13 cellular contexts compared by ENCODE assay signal in genomic region chr5:140324834-140325195, GRCh38. TPM values are rescaled to one million over a fixed set of nuclear protein-coding genes. Genes with fewer than 3 reads are reported as not detected.
DNase-seq lines count a peak whose midpoint lies in the region; ATAC-seq lines count a peak whose summit lies in the region.
"Had no signal": no experiment of that assay in that cellular context is flagged by ENCODE, and none has a peak within 500 bp of the region (broad histone marks: within the 10 kb centered on the region; RNA-seq: fewer than 3 reads in every experiment).

No MANE protein-coding gene starts in this region.

- H3K4me1 Mint-ChIP-seq in stimulated activated effector memory CD8-positive, alpha-beta T cell treated with anti-CD3 and anti-CD28 coated beads, Interleukin-12 subunit alpha, Interleukin-12 subunit beta, amount 100 ng/mL, for 72 hours = no peaks in the 10 kb centered on the region

- no peak overlapping the region for H3K4me3 Mint-ChIP-seq in stimulated activated effector memory CD8-positive, alpha-beta T cell treated with anti-CD3 and anti-CD28 coated beads, Interleukin-12 subunit alpha, Interleukin-12 subunit beta, amount 100 ng/mL, for 72 hours

- H2AFZ ChIP-seq in GM23248 = no peak overlapping the region

- H3K27ac Mint-ChIP-seq in stimulated activated effector memory CD8-positive, alpha-beta T cell treated with anti-CD3 and anti-CD28 coated beads, Interleukin-12 subunit alpha, Interleukin-12 subunit beta, amount 100 ng/mL, for 72 hours = peak overlapping the region; percentile 63

- H3K9me3 Mint-ChIP-seq in stimulated activated effector memory CD8-positive, alpha-beta T cell treated with anti-CD3 and anti-CD28 coated beads, Interleukin-12 subunit alpha, Interleukin-12 subunit beta, amount 100 ng/mL, for 72 hours = no peaks in the 10 kb centered on the region

- peaks cover 18% of the 10 kb centered on the region for H3F3A ChIP-seq in GM23248 (ENCODE audit: insufficient read depth)

- 0% methylated on average over 1 of the region's 1 CpG for WGBS in GM23248 (ENCODE audit: low coverage in 1 of 2, low lambda C conversion rate in 2 of 2, missing lambda C conversion rate in 2 of 2), 2 experiments

- H3K79me2 ChIP-seq in GM23248 (ENCODE audit: insufficient read depth) = no peaks in the 10 kb centered on the region

- DNase-seq in GM23248 (peak; percentile 87), amniotic epithelial cell (ENCODE audit: low read depth) (peak; percentile 97), kidney tubule cell (ENCODE audit: low spot score) (peak; percentile 64), T1000 (lab: John Stamatoyannopoulos, UW) (no peak), DMS 273 treated with DMSO at 0.1 percent for 48 hours (lab: John Stamatoyannopoulos, UW) (no peak)
- DNase-seq in stimulated activated effector memory CD8-positive, alpha-beta T cell treated with anti-CD3 and anti-CD28 coated beads, Interleukin-12 subunit alpha, Interleukin-12 subunit beta, amount 100 ng/mL, for 72 hours (ENCODE audit: low spot score in 2 of 2) = no peak
- DNase-seq: activated CD4-positive, alpha-beta T cell treated with anti-CD3 and anti-CD28 coated beads for 1 hour; NCI-H187; occipital lobe had no signal

- no peaks in the 10 kb centered on the region for H4K20me1 ChIP-seq in GM23248 (ENCODE audit: insufficient read depth)

- no peaks in the 10 kb centered on the region for H3K9me3 ChIP-seq in GM23248 (ENCODE audit: low read depth)

- H3K4me3 ChIP-seq in GM23248 = 0 out of 2 replicates have a peak overlapping the region, but pooled peaks have one; percentile 2
- H3K4me3 ChIP-seq: SK-N-MC had no signal

- no peaks in the 10 kb centered on the region for H3K36me3 ChIP-seq in GM23248 (ENCODE audit: low read depth)

- peak overlapping the region; percentile 81 for H3K4me2 ChIP-seq in GM23248 (ENCODE audit: unreplicated experiment)

- H3K4me1 ChIP-seq in GM23248 (ENCODE audit: insufficient read depth) = peaks cover 44% of the 10 kb centered on the region

- no peaks in the 10 kb centered on the region for H3K27me3 ChIP-seq in GM23248 (replicated peaks; ENCODE audit: insufficient read depth)

- H3K9me2 ChIP-seq in GM23248 (ENCODE audit: insufficient read depth) = no peaks in the 10 kb centered on the region

- H3K36me3 Mint-ChIP-seq in stimulated activated effector memory CD8-positive, alpha-beta T cell treated with anti-CD3 and anti-CD28 coated beads, Interleukin-12 subunit alpha, Interleukin-12 subunit beta, amount 100 ng/mL, for 72 hours = no peaks in the 10 kb centered on the region

- in situ Hi-C loops in GM23248 (cut with MboI) = no loop called here

- H3K9ac ChIP-seq in GM23248 = no peak overlapping the region

- ATAC-seq in stimulated activated effector memory CD8-positive, alpha-beta T cell treated with anti-CD3 and anti-CD28 coated beads, Interleukin-12 subunit alpha, Interleukin-12 subunit beta, amount 100 ng/mL, for 72 hours = peak; percentile 24
- no peak for ATAC-seq in GM18870 (IDR thresholded peaks at IDR 0.05; ENCODE audit: unreplicated experiment)
- ATAC-seq: HCT116 had no signal

- peak overlapping the region; percentile 76 for H3K27ac ChIP-seq in GM23248
- H3K27ac ChIP-seq: SK-N-MC had no signal

RNA-seq across cellular contexts. Expression of gene HBEGF, which starts 21.6 kb away (rescaled TPM):
- total RNA-seq in GM23248 (2014; rRNA removed; shearing (Covaris generic)) = 7.5 and 9.5 TPM in 2 replicates
- polyA plus RNA-seq in GM23248 (2016; fragmentation: Nextera tagmentation; extraction: Ambion mirVana) = 4.5 and 4.9 TPM in 2 replicates

RNA-seq across cellular contexts. Expression of gene PFDN1, which starts 21.9 kb away (rescaled TPM):
- 94.3 and 95.8 TPM in 2 replicates for total RNA-seq in GM23248 (2014; rRNA removed; shearing (Covaris generic))
- 87.0 and 99.9 TPM in 2 replicates for polyA plus RNA-seq in GM23248 (2016; fragmentation: Nextera tagmentation; extraction: Ambion mirVana)

RNA-seq across cellular contexts. Expression of gene SLC4A9, which starts 35.2 kb away (rescaled TPM):
- total RNA-seq in GM23248 (2014; rRNA removed; shearing (Covaris generic)) = not detected in 2 replicates
- not detected in 2 replicates for polyA plus RNA-seq in GM23248 (2016; fragmentation: Nextera tagmentation; extraction: Ambion mirVana)
- total RNA-seq: chondrocyte had no signal

Comparison
In these comparisons a context has a peak if more than half of its experiments do, and no peak if none do; other contexts are left out.
1. DNase-seq: peak in GM23248 (single experiment), amniotic epithelial cell (single experiment) and kidney tubule cell (single experiment); none in stimulated activated effector memory CD8-positive, alpha-beta T cell treated with anti-CD3 and anti-CD28 coated beads, Interleukin-12 subunit alpha, Interleukin-12 subunit beta, amount 100 ng/mL, for 72 hours (0 of 2), T1000 (single experiment) and DMS 273 treated with DMSO at 0.1 percent for 48 hours (single experiment).